In genomic region chr3:120052225-120052624, GRCh38 we compare ENCODE assay signal across 9 cellular contexts. TPM values are rescaled to one million over a fixed set of nuclear protein-coding genes. Genes with fewer than 3 reads are reported as not detected.
DNase-seq lines count a peak whose midpoint lies in the region; ATAC-seq and TF ChIP-seq lines count a peak whose summit lies in the region.
"Had no signal": no experiment of that assay in that cellular context is flagged by ENCODE, and none has a peak within 500 bp of the region (broad histone marks: within the 10 kb centered on the region; RNA-seq: fewer than 3 reads in every experiment).

No MANE protein-coding gene starts in this region.

- H3K27me3 Mint-ChIP-seq in natural killer cell (ENCODE audit: low read depth in 2 of 2) = no peaks in the 10 kb centered on the region

- intact Hi-C loops in natural killer cell (cut with micrococcal nuclease) = loop anchor here (5.0 kb wide), 1 partner anchor 40 kb away; the partner anchor contains the start of gene GSK3B
- intact Hi-C loops in left ventricle myocardium inferior (cut with micrococcal nuclease) = no loop called here

- no peaks in the 10 kb centered on the region for H3K9me3 ChIP-seq in left ventricle myocardium inferior (replicated peaks)
- H3K9me3 ChIP-seq in BE2C = no peaks in the 10 kb centered on the region

- H3K4me1 Mint-ChIP-seq in natural killer cell = peaks cover 76 to 79% of the 10 kb centered on the region in 2 donors

- H3K36me3 ChIP-seq in left ventricle myocardium inferior (no peaks in the 10 kb centered on the region), BE2C (peaks cover 2% of the 10 kb centered on the region; the same call in 1 of the 2 replicates)

- no peak for TF ChIP-seq CTCF in natural killer cell (IDR thresholded peaks at IDR 0.05)
- TF ChIP-seq CTCF in left ventricle myocardium inferior (IDR thresholded peaks at IDR 0.05; ENCODE audit: borderline replicate concordance) = no peak
- no peak for TF ChIP-seq CTCF in BE2C (IDR thresholded peaks at IDR 0.05; ENCODE audit: low read depth, low read length)

- H3K9me3 Mint-ChIP-seq in natural killer cell = no peaks in the 10 kb centered on the region

- no peaks in the 10 kb centered on the region for H3K36me3 Mint-ChIP-seq in natural killer cell

- H3K4me3 ChIP-seq in left ventricle myocardium inferior = no peak overlapping the region
- H3K4me3 ChIP-seq in BE2C (ENCODE audit: low read depth, low read length) = no peak overlapping the region

- ATAC-seq in GM18868 (IDR thresholded peaks at IDR 0.05; ENCODE audit: unreplicated experiment) (peak; percentile 72), GM21529 (IDR thresholded peaks at IDR 0.05; ENCODE audit: unreplicated experiment) (peak; percentile 87), HG03378 (IDR thresholded peaks at IDR 0.05; ENCODE audit: unreplicated experiment) (peak; percentile 80), natural killer cell (peak in 2 of 3 donors; percentile 27 to 52)

- no peak for DNase-seq in natural killer cell
- no peak for DNase-seq in pons (ENCODE audit: low spot score)
- DNase-seq in left ventricle myocardium inferior = no peak
- no peak for DNase-seq in BE2C
- DNase-seq: NCI-H510A treated with DMSO at 0.1 percent for 48 hours had no signal

- no peak overlapping the region for H3K27ac ChIP-seq in left ventricle myocardium inferior (replicated peaks)

- peak overlapping the region; percentile 47 for H3K4me3 Mint-ChIP-seq in natural killer cell
- H3K4me3 Mint-ChIP-seq: nephron had no signal

- peaks cover 79% of the 10 kb centered on the region for H3K4me1 ChIP-seq in left ventricle myocardium inferior
- peaks cover 18% of the 10 kb centered on the region for H3K4me1 ChIP-seq in BE2C

- H3K27me3 ChIP-seq in left ventricle myocardium inferior (ENCODE audit: low read depth) (no peaks in the 10 kb centered on the region), BE2C (no peaks in the 10 kb centered on the region)

- peak overlapping the region; percentile 58 to 67 for H3K27ac Mint-ChIP-seq in natural killer cell

RNA-seq across cellular contexts. Expression of gene GSK3B, which starts 42.0 kb away (rescaled TPM):
- total RNA-seq in natural killer cell (10 to 100 TPM; 61.3 to 67.0 (median 62.7) TPM), left ventricle myocardium inferior (42.5 TPM)
- 37.2 TPM for polyA plus RNA-seq in BE2C (2012; ENCODE audit: insufficient read depth, insufficient read length, low read depth)
